Comparison of ENCODE assay signal across 19 cellular contexts in genomic region chr22:28783786-28784671, GRCh38. TPM values are rescaled to one million over a fixed set of nuclear protein-coding genes. Genes with fewer than 3 reads are reported as not detected.
DNase-seq lines count a peak whose midpoint lies in the region; ATAC-seq, FAIRE-seq and TF ChIP-seq lines count a peak whose summit lies in the region.
"Had no signal": no experiment of that assay in that cellular context is flagged by ENCODE, and none has a peak within 500 bp of the region (broad histone marks: within the 10 kb centered on the region; RNA-seq: fewer than 3 reads in every experiment).

No MANE protein-coding gene starts in this region.

- no peak overlapping the region for H2AFZ ChIP-seq in PC-3 (ENCODE audit: low read length)
- H2AFZ ChIP-seq: GM23248 had no signal

- peaks cover 3% of the 10 kb centered on the region for H3F3A ChIP-seq in PC-3 (ENCODE audit: low read length, unreplicated experiment)

- peaks cover 11% of the 10 kb centered on the region for H3K4me1 Mint-ChIP-seq in activated CD8-positive, alpha-beta memory T cell treated with anti-CD3 and anti-CD28 coated beads, Interleukin-2, amount 10 ng/mL, durations not matched to agents 7 days and 5 days

- peak; percentile 96 for ATAC-seq in PC-3
- peak; percentile 80 for ATAC-seq in left lung
- ATAC-seq in activated CD8-positive, alpha-beta memory T cell treated with anti-CD3 and anti-CD28 coated beads, Interleukin-2, amount 10 ng/mL, durations not matched to agents 7 days and 5 days, result no peak
- ATAC-seq: GM12878 had no signal

- H3K4me3 ChIP-seq in PC-3 (ENCODE audit: low read length) (no peak overlapping the region), left lung (no peak overlapping the region), stomach (no peak overlapping the region), esophagus muscularis mucosa (no peak overlapping the region)
- H3K4me3 ChIP-seq: GM12878, GM23248, right atrium auricular region, suprapubic skin had no signal

- H3K36me3 ChIP-seq in PC-3 (ENCODE audit: low read depth, low read length) (peaks cover 26% of the 10 kb centered on the region), left lung (peaks cover 4 to 88% of the 10 kb centered on the region in 2 donors), stomach (peaks cover 59 to 90% (median 86%) of the 10 kb centered on the region in 4 donors), esophagus muscularis mucosa (peaks cover 59 to 87% (median 71%) of the 10 kb centered on the region in 4 donors)

- TF ChIP-seq EP300 in stomach (IDR thresholded peaks at IDR 0.05) (no peak), esophagus muscularis mucosa (IDR thresholded peaks at IDR 0.05) (no peak)

- H3K27ac ChIP-seq in PC-3 (ENCODE audit: low read length) (peak overlapping the region; percentile 58), left lung (peak overlapping the region; percentile 48 to 65), stomach (peak overlapping the region; percentile 65 to 71 (median 68)), esophagus muscularis mucosa (replicated peaks in 1 of 4) (no peak overlapping the region)
- H3K27ac ChIP-seq: GM23248, right atrium auricular region, suprapubic skin had no signal

- peaks cover 53% of the 10 kb centered on the region for H3K36me3 Mint-ChIP-seq in activated CD8-positive, alpha-beta memory T cell treated with anti-CD3 and anti-CD28 coated beads, Interleukin-2, amount 10 ng/mL, durations not matched to agents 7 days and 5 days

- no peaks in the 10 kb centered on the region for H3K9me3 Mint-ChIP-seq in activated CD8-positive, alpha-beta memory T cell treated with anti-CD3 and anti-CD28 coated beads, Interleukin-2, amount 10 ng/mL, durations not matched to agents 7 days and 5 days (ENCODE audit: low read depth)
- H3K9me3 Mint-ChIP-seq: brain had no signal

- CTCF ChIA-PET in PC-3 (lab: Charles Lee), result interaction anchor here (0.6 kb wide), 2 partner anchors 732 to 1100 kb away, joined by 3 to 9 read pairs; no protein-coding TSS in a partner anchor
- CTCF ChIA-PET in activated CD8-positive, alpha-beta memory T cell treated with anti-CD3 and anti-CD28 coated beads, Interleukin-2, amount 10 ng/mL, durations not matched to agents 7 days and 5 days (lab: Charles Lee), result interaction anchor here (1.0 to 10.0 kb wide), 7 partner anchors 9 to 257 kb away, joined by 3 to 89 read pairs (median 10); partner anchors contain the start of gene CCDC117

- WGBS in stomach, 5 donors, result 25 to 48% (median 38%) methylated on average over 4 of the region's 4 CpGs
- 86% methylated on average over 4 of the region's 4 CpGs for whole genome bisulfite sequencing in esophagus muscularis mucosa

- H3K4me1 ChIP-seq in PC-3 (ENCODE audit: insufficient read depth, low read length) (peaks cover 8% of the 10 kb centered on the region; the same call in 1 of the 2 replicates), left lung (peaks cover 28 to 33% of the 10 kb centered on the region in 2 donors), stomach (peaks cover 26 to 53% (median 34%) of the 10 kb centered on the region in 4 donors), esophagus muscularis mucosa (peaks cover 6 to 13% (median 9%) of the 10 kb centered on the region in 4 donors)
- H3K4me1 ChIP-seq: right atrium auricular region, suprapubic skin had no signal

- no peaks in the 10 kb centered on the region for H3K9me2 ChIP-seq in PC-3 (replicated peaks; ENCODE audit: low read length)
- H3K9me2 ChIP-seq: SK-N-SH had no signal

- POLR2A ChIA-PET in PC-3 (lab: Charles Lee; ENCODE audit: unreplicated experiment), result interaction anchor here (0.5 to 0.7 kb wide), 3 partner anchors 16 to 803 kb away, joined by 3 to 8 read pairs (median 4); partner anchors contain the start of gene XBP1

- TF ChIP-seq CTCF in PC-3 (conservative IDR thresholded peaks at IDR 0.05; ENCODE audit: low read depth, low read length) (no peak), left lung (IDR thresholded peaks at IDR 0.05) (no peak), stomach (IDR thresholded peaks at IDR 0.05) (no peak), esophagus muscularis mucosa (IDR thresholded peaks at IDR 0.05) (no peak)

- H3K79me2 ChIP-seq in PC-3 (ENCODE audit: low read length), result peaks cover 9% of the 10 kb centered on the region; the same call in 1 of the 2 replicates

- H3K9me3 ChIP-seq in PC-3 (ENCODE audit: low read length) (no peaks in the 10 kb centered on the region), left lung (no peaks in the 10 kb centered on the region), stomach (no peaks in the 10 kb centered on the region), esophagus muscularis mucosa (no peaks in the 10 kb centered on the region)
- H3K9me3 ChIP-seq: right atrium auricular region, SK-N-SH, suprapubic skin had no signal

- no peak overlapping the region for H3K4me3 Mint-ChIP-seq in activated CD8-positive, alpha-beta memory T cell treated with anti-CD3 and anti-CD28 coated beads, Interleukin-2, amount 10 ng/mL, durations not matched to agents 7 days and 5 days
- H3K4me3 Mint-ChIP-seq: brain had no signal

- FAIRE-seq in H54 (lab: Jason Lieb, UNC), result no peak
- FAIRE-seq: A204.1, GM12878 had no signal

- H3K27ac Mint-ChIP-seq in activated CD8-positive, alpha-beta memory T cell treated with anti-CD3 and anti-CD28 coated beads, Interleukin-2, amount 10 ng/mL, durations not matched to agents 7 days and 5 days, result no peak overlapping the region

- TSS peak; percentile 16 for BruUV-seq in PC-3 (replicated peaks; lab: Mats Ljungman, UMichigan)

- intact Hi-C loops in PC-3 (cut with micrococcal nuclease) (loop anchor here (5.0 kb wide), 1 partner anchor 38 kb away; no protein-coding TSS in a partner anchor), left lung (cut with DNase I) (no loop called here), stomach (cut with DNase I; ENCODE audit: low total_unique reads) (no loop called here), esophagus muscularis mucosa (cut with DNase I) (no loop called here)

- H3K9ac ChIP-seq in PC-3 (ENCODE audit: low read length), result no peak overlapping the region
- H3K9ac ChIP-seq: GM23248, SK-N-SH had no signal

- H3K27me3 Mint-ChIP-seq in activated CD8-positive, alpha-beta memory T cell treated with anti-CD3 and anti-CD28 coated beads, Interleukin-2, amount 10 ng/mL, durations not matched to agents 7 days and 5 days, result no peaks in the 10 kb centered on the region
- H3K27me3 Mint-ChIP-seq: brain had no signal

- DNase-seq in NCI-H146 (lab: John Stamatoyannopoulos, UW) (peak; percentile 16), NCI-H146 treated with DMSO at 0.1 percent for 48 hours (lab: John Stamatoyannopoulos, UW; ENCODE audit: unreplicated experiment) (no peak), PC-3 (peak; percentile 38), left lung (no peak), stomach (no peak), esophagus muscularis mucosa (ENCODE audit: extremely low spot score) (no peak), H54 (ENCODE audit: insufficient read length, low spot score) (no peak)
- DNase-seq in activated CD8-positive, alpha-beta memory T cell treated with anti-CD3 and anti-CD28 coated beads, Interleukin-2, amount 10 ng/mL, durations not matched to agents 7 days and 5 days, result no peak
- DNase-seq: activated CD4-positive, alpha-beta T cell treated with anti-CD3 and anti-CD28 coated beads for 1 hour; activated effector memory CD4-positive, alpha-beta T cell treated with anti-CD3 and anti-CD28 coated beads, Interleukin-2, amount 50 U/mL, for 16 hours; DMS 273 treated with DMSO at 0.1 percent for 48 hours; GM23248; NCI-H1417; SK-N-SH had no signal

- H3K4me2 ChIP-seq in PC-3 (ENCODE audit: low read length), result peak overlapping the region; percentile 34; the same call in 1 of the 2 replicates
- H3K4me2 ChIP-seq: SK-N-SH had no signal

- no peaks in the 10 kb centered on the region for H4K20me1 ChIP-seq in PC-3 (ENCODE audit: low read length)

- H3K27me3 ChIP-seq in PC-3 (ENCODE audit: low read length) (no peaks in the 10 kb centered on the region), left lung (no peaks in the 10 kb centered on the region), stomach (no peaks in the 10 kb centered on the region), esophagus muscularis mucosa (no peaks in the 10 kb centered on the region)
- H3K27me3 ChIP-seq: right atrium auricular region, suprapubic skin had no signal

- TF ChIP-seq POLR2A in stomach (IDR thresholded peaks at IDR 0.05) (no peak), esophagus muscularis mucosa (IDR thresholded peaks at IDR 0.05; ENCODE audit: low read depth) (no peak), H54 (IDR thresholded peaks at IDR 0.05; ENCODE audit: low read depth, low read length) (no peak)

RNA-seq across cellular contexts. Expression of gene CCDC117, which starts 11.5 kb away (rescaled TPM):
- total RNA-seq in PC-3 (2014; rRNA removed), result 7.1 and 18.8 TPM in 2 replicates
- total RNA-seq in left lung, result 10 to 100 TPM; 23.5 to 24.2 TPM
- total RNA-seq in stomach, result 10 to 100 TPM; 11.7 to 28.6 (median 16.2) TPM
- polyA plus RNA-seq in stomach, result 10 to 100 TPM in 2 of 3 donors, 1 to 10 TPM in 1; 7.1 to 15.1 (median 10.1) TPM
- 10 to 100 TPM; 19.9 to 27.4 (median 20.1) TPM for total RNA-seq in esophagus muscularis mucosa
- total RNA-seq in activated CD8-positive, alpha-beta memory T cell treated with anti-CD3 and anti-CD28 coated beads, Interleukin-2, amount 10 ng/mL, durations not matched to agents 7 days and 5 days, result 10 to 100 TPM; 35.5 to 42.4 TPM

RNA-seq across cellular contexts. Expression of gene XBP1, which starts 16.3 kb away (rescaled TPM):
- total RNA-seq in PC-3 (2014; rRNA removed) (125 and 191 TPM in 2 replicates), left lung (100 to 1,000 TPM; 194 to 259 TPM), stomach (100 to 1,000 TPM; 134 to 612 (median 387) TPM), esophagus muscularis mucosa (100 to 1,000 TPM in 1 of 4 donors, 10 to 100 TPM in 3; 59.8 to 176 (median 70.2) TPM)
- polyA plus RNA-seq in stomach, result 100 to 1,000 TPM; 193 to 230 (median 214) TPM
- 100 to 1,000 TPM; 139 to 141 TPM for total RNA-seq in activated CD8-positive, alpha-beta memory T cell treated with anti-CD3 and anti-CD28 coated beads, Interleukin-2, amount 10 ng/mL, durations not matched to agents 7 days and 5 days

RNA-seq across cellular contexts. Expression of gene HSCB, which starts 42.2 kb away (rescaled TPM):
- total RNA-seq in PC-3 (2014; rRNA removed), result 13.9 and 14.1 TPM in 2 replicates
- 10 to 100 TPM; 11.6 to 12.1 TPM for total RNA-seq in left lung
- total RNA-seq in stomach, result 10 to 100 TPM in 2 of 5 donors, 1 to 10 TPM in 2, not detected in 1; 4.0 to 30.1 (median 10.2) TPM
- 10 to 100 TPM; 26.0 to 39.7 (median 31.4) TPM for polyA plus RNA-seq in stomach
- 10 to 100 TPM; 13.7 to 30.0 (median 15.7) TPM for total RNA-seq in esophagus muscularis mucosa
- total RNA-seq in activated CD8-positive, alpha-beta memory T cell treated with anti-CD3 and anti-CD28 coated beads, Interleukin-2, amount 10 ng/mL, durations not matched to agents 7 days and 5 days, result 10 to 100 TPM; 17.6 to 19.2 TPM

RNA-seq across cellular contexts. Expression of gene CHEK2, which starts 42.4 kb away (rescaled TPM):
- total RNA-seq in PC-3 (2014; rRNA removed), result 21.0 and 23.7 TPM in 2 replicates
- 10 to 100 TPM; 12.5 to 27.1 TPM for total RNA-seq in left lung
- 10 to 100 TPM in 1 of 5 donors, 1 to 10 TPM in 3, not detected in 1; 1.0 to 21.5 (median 4.9) TPM for total RNA-seq in stomach
- 10 to 100 TPM in 2 of 3 donors, 1 to 10 TPM in 1; 8.5 to 16.9 (median 11.3) TPM for polyA plus RNA-seq in stomach
- 1 to 10 TPM; 2.9 to 5.1 (median 4.8) TPM for total RNA-seq in esophagus muscularis mucosa
- total RNA-seq in activated CD8-positive, alpha-beta memory T cell treated with anti-CD3 and anti-CD28 coated beads, Interleukin-2, amount 10 ng/mL, durations not matched to agents 7 days and 5 days, result 10 to 100 TPM; 31.6 to 49.0 TPM

Comparison
In these comparisons a context has a peak if more than half of its experiments do, and no peak if none do; other contexts are left out.
1. DNase-seq: peak in NCI-H146 (single experiment) and PC-3 (single experiment); none in NCI-H146 treated with DMSO at 0.1 percent for 48 hours (single experiment), left lung (0 of 2), stomach (single experiment), esophagus muscularis mucosa (single experiment), activated CD8-positive, alpha-beta memory T cell treated with anti-CD3 and anti-CD28 coated beads, Interleukin-2, amount 10 ng/mL, durations not matched to agents 7 days and 5 days (single experiment) and H54 (single experiment).
2. H3K27ac ChIP-seq: peak in PC-3 (single experiment), left lung (2 of 2) and stomach (5 of 5); none in esophagus muscularis mucosa (0 of 4).